Comparison of ENCODE assay signal across 18 cellular contexts in the genomic region with DNA sequence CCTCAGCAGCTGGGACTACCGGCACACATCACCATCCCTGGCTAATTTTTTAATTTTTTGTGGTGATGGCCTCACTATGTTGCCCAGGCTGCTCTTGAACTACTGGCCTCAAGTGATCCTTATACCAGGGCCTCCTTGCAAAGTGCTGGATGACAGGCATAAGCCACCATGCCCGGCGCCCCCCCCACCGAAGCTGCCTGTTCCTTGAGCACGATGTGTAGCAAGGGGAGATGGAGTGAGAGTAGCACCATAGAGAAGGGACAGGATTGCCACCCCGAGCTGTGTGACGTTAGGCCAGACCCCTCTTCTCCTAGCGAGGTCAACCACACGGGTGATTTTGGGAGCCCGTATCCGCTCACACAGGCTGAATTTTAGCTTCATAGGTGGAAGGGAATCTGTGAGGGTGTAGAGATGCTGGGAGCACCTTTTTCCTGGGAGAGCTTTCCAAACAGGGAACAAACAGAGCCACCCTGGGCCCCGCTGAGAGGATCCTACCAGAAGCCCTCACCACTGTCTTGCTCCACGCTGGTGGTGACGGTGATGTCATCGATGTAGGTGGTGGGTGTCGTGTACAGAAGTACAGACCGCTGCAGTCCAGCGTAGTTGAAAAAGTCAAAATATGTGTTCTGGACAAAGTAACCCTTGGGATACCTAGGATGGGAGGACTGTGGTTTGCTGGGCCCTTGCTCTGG. TPM values are rescaled to one million over a fixed set of nuclear protein-coding genes. Genes with fewer than 3 reads are reported as not detected.
A peak's percentile ranks its signal among the peaks of the same experiment; 100 is the strongest.
DNase-seq lines count a peak whose midpoint lies in the region; ATAC-seq and TF ChIP-seq lines count a peak whose summit lies in the region.
"Had no signal": no experiment of that assay in that cellular context is flagged by ENCODE, and none has a peak within 500 bp of the region (broad histone marks: within the 10 kb centered on the region; RNA-seq: fewer than 3 reads in every experiment).

No MANE protein-coding gene starts in this region.

- H3K36me3 Mint-ChIP-seq in activated CD4-positive, alpha-beta T cell treated with anti-CD3 and anti-CD28 coated beads, Interleukin-2, amount 10 ng/mL, durations not matched to agents 7 days and 5 days (ENCODE audit: low read depth) = peaks cover 22% of the 10 kb centered on the region
- peaks cover 0 to 33% (median 4%) of the 10 kb centered on the region in 3 donors for H3K36me3 Mint-ChIP-seq in CD8-positive, alpha-beta memory T cell
- H3K36me3 Mint-ChIP-seq in chondrocyte (ENCODE audit: low read depth) (peaks cover 3% of the 10 kb centered on the region), neural progenitor cell (peaks cover 4% of the 10 kb centered on the region)
- H3K36me3 Mint-ChIP-seq: naive B cell had no signal

- no peaks in the 10 kb centered on the region for H3K36me3 ChIP-seq in CD8-positive, alpha-beta memory T cell (ENCODE audit: insufficient read depth, low read length)
- no peaks in the 10 kb centered on the region for H3K36me3 ChIP-seq in neural progenitor cell

- no peak for DNase-seq in activated CD4-positive, alpha-beta T cell treated with anti-CD3 and anti-CD28 coated beads, Interleukin-2, amount 10 ng/mL, durations not matched to agents 7 days and 5 days
- no peak for DNase-seq in activated CD4-positive, alpha-beta T cell treated with anti-CD3 and anti-CD28 coated beads for 1 hour
- DNase-seq in CD8-positive, alpha-beta memory T cell = no peak
- DNase-seq in chondrocyte (ENCODE audit: low spot score) (peak; percentile 77), neural progenitor cell (ENCODE audit: low spot score) (no peak), foreskin keratinocyte (no peak), NCI-H1092 treated with DMSO at 0.1 percent for 48 hours (lab: John Stamatoyannopoulos, UW) (no peak), SIG-M5 treated with dmso at 0.1 percent for 504 hours (lab: John Stamatoyannopoulos, UW; ENCODE audit: unreplicated experiment) (no peak)
- DNase-seq: DMS79; effector memory CD4-positive, alpha-beta T cell; heart left ventricle; naive B cell; NCI-H1694 treated with DMSO at 0.1 percent for 48 hours; NCI-H2227 treated with DMSO at 0.1 percent for 48 hours; RPMI8226; SW 1271 had no signal

- H3K9me3 Mint-ChIP-seq in activated CD4-positive, alpha-beta T cell treated with anti-CD3 and anti-CD28 coated beads, Interleukin-2, amount 10 ng/mL, durations not matched to agents 7 days and 5 days = no peaks in the 10 kb centered on the region
- no peaks in the 10 kb centered on the region for H3K9me3 Mint-ChIP-seq in CD8-positive, alpha-beta memory T cell
- H3K9me3 Mint-ChIP-seq in chondrocyte (ENCODE audit: low read depth) (no peaks in the 10 kb centered on the region), neural progenitor cell (no peaks in the 10 kb centered on the region)
- H3K9me3 Mint-ChIP-seq: activated T-helper 17 cell treated with anti-CD3 and anti-CD28 coated beads, Interleukin-2, amount 50 U/mL, for 72 hours; naive B cell had no signal

- CTCF ChIA-PET in activated CD4-positive, alpha-beta T cell treated with anti-CD3 and anti-CD28 coated beads, Interleukin-2, amount 10 ng/mL, durations not matched to agents 7 days and 5 days (lab: Charles Lee) = interaction anchor here (0.6 kb wide), 1 partner anchor 13 kb away, joined by 3 read pairs; no protein-coding TSS in a partner anchor
- CTCF ChIA-PET in CD8-positive, alpha-beta memory T cell (lab: Charles Lee) = no interaction called here

- H3K4me3 ChIP-seq in CD8-positive, alpha-beta memory T cell (ENCODE audit: low read length) = no peak overlapping the region
- H3K4me3 ChIP-seq in neural progenitor cell = no peak overlapping the region
- H3K4me3 ChIP-seq: BLaER1, heart left ventricle had no signal

- H3K27ac ChIP-seq in CD8-positive, alpha-beta memory T cell (ENCODE audit: low read depth, low read length) = no peak overlapping the region
- H3K27ac ChIP-seq in neural progenitor cell = no peak overlapping the region
- no peak overlapping the region for H3K27ac ChIP-seq in foreskin keratinocyte
- H3K27ac ChIP-seq: BLaER1 had no signal

- H3K9ac ChIP-seq in neural progenitor cell = no peak overlapping the region
- H3K9ac ChIP-seq: BLaER1 had no signal

- TF ChIP-seq CTCF in chondrocyte (IDR thresholded peaks at IDR 0.05) (no peak), neural progenitor cell (IDR thresholded peaks at IDR 0.05) (no peak), foreskin keratinocyte (conservative IDR thresholded peaks at IDR 0.05) (no peak)

- peaks cover 18% of the 10 kb centered on the region for H3K4me1 ChIP-seq in CD8-positive, alpha-beta memory T cell (ENCODE audit: insufficient read depth, low read length)
- H3K4me1 ChIP-seq in neural progenitor cell = peaks cover 8% of the 10 kb centered on the region
- H3K4me1 ChIP-seq in foreskin keratinocyte = no peaks in the 10 kb centered on the region

- H3K4me1 Mint-ChIP-seq in activated CD4-positive, alpha-beta T cell treated with anti-CD3 and anti-CD28 coated beads, Interleukin-2, amount 10 ng/mL, durations not matched to agents 7 days and 5 days = peaks cover 15% of the 10 kb centered on the region
- H3K4me1 Mint-ChIP-seq in CD8-positive, alpha-beta memory T cell = peaks cover 14 to 24% (median 15%) of the 10 kb centered on the region in 3 donors
- H3K4me1 Mint-ChIP-seq in chondrocyte (ENCODE audit: low read depth) = peaks cover 11% of the 10 kb centered on the region
- peaks cover 5% of the 10 kb centered on the region for H3K4me1 Mint-ChIP-seq in neural progenitor cell
- H3K4me1 Mint-ChIP-seq: activated T-helper 17 cell treated with anti-CD3 and anti-CD28 coated beads, Interleukin-2, amount 50 U/mL, for 72 hours had no signal

- H3K27me3 ChIP-seq in CD8-positive, alpha-beta memory T cell (ENCODE audit: insufficient read depth, low read length, poor library complexity, severe bottlenecking) = no peaks in the 10 kb centered on the region
- H3K27me3 ChIP-seq in neural progenitor cell (no peaks in the 10 kb centered on the region), foreskin keratinocyte (no peaks in the 10 kb centered on the region)
- H3K27me3 ChIP-seq: BLaER1, heart left ventricle had no signal

- no peaks in the 10 kb centered on the region for H3K9me3 ChIP-seq in CD8-positive, alpha-beta memory T cell (ENCODE audit: low read length)
- H3K9me3 ChIP-seq in neural progenitor cell (ENCODE audit: low read depth) = no peaks in the 10 kb centered on the region
- H3K9me3 ChIP-seq: BLaER1, heart left ventricle had no signal

- no peak overlapping the region for H3K4me3 Mint-ChIP-seq in activated CD4-positive, alpha-beta T cell treated with anti-CD3 and anti-CD28 coated beads, Interleukin-2, amount 10 ng/mL, durations not matched to agents 7 days and 5 days
- H3K4me3 Mint-ChIP-seq in CD8-positive, alpha-beta memory T cell = peak overlapping the region in 3 of 7 donors; percentile 37 to 75 (median 54)
- H3K4me3 Mint-ChIP-seq in chondrocyte (ENCODE audit: unreplicated experiment) (no peak overlapping the region), neural progenitor cell (peak overlapping the region; percentile 46)
- H3K4me3 Mint-ChIP-seq: activated T-helper 17 cell treated with anti-CD3 and anti-CD28 coated beads, Interleukin-2, amount 50 U/mL, for 72 hours had no signal

- H2AFZ ChIP-seq in neural progenitor cell (replicated peaks) = no peak overlapping the region

- peak overlapping the region; percentile 25 for H3K27ac Mint-ChIP-seq in activated CD4-positive, alpha-beta T cell treated with anti-CD3 and anti-CD28 coated beads, Interleukin-2, amount 10 ng/mL, durations not matched to agents 7 days and 5 days
- H3K27ac Mint-ChIP-seq in CD8-positive, alpha-beta memory T cell = peak overlapping the region in 6 of 8 donors; percentile 39 to 68 (median 54)
- H3K27ac Mint-ChIP-seq in chondrocyte (ENCODE audit: unreplicated experiment) (no peak overlapping the region), neural progenitor cell (no peak overlapping the region)
- H3K27ac Mint-ChIP-seq: activated T-helper 17 cell treated with anti-CD3 and anti-CD28 coated beads, Interleukin-2, amount 50 U/mL, for 72 hours had no signal

- H3F3A ChIP-seq in neural progenitor cell (ENCODE audit: low read depth) = no peaks in the 10 kb centered on the region

- no peak for ATAC-seq in foreskin keratinocyte
- ATAC-seq: activated T-helper 17 cell treated with anti-CD3 and anti-CD28 coated beads, Interleukin-2, amount 50 U/mL, for 72 hours; heart left ventricle had no signal

- POLR2A ChIA-PET in activated CD4-positive, alpha-beta T cell treated with anti-CD3 and anti-CD28 coated beads, Interleukin-2, amount 10 ng/mL, durations not matched to agents 7 days and 5 days (lab: Charles Lee) = interaction anchor here (0.6 kb wide), 1 partner anchor 16 kb away, joined by 3 read pairs; no protein-coding TSS in a partner anchor
- POLR2A ChIA-PET in CD8-positive, alpha-beta memory T cell (lab: Charles Lee) = no interaction called here

- peaks cover 13% of the 10 kb centered on the region for H4K20me1 ChIP-seq in neural progenitor cell (ENCODE audit: low read depth)

- H3K4me2 ChIP-seq in neural progenitor cell = no peak overlapping the region
- H3K4me2 ChIP-seq: BLaER1 had no signal

- no peaks in the 10 kb centered on the region for H3K27me3 Mint-ChIP-seq in activated CD4-positive, alpha-beta T cell treated with anti-CD3 and anti-CD28 coated beads, Interleukin-2, amount 10 ng/mL, durations not matched to agents 7 days and 5 days
- no peaks in the 10 kb centered on the region for H3K27me3 Mint-ChIP-seq in CD8-positive, alpha-beta memory T cell
- H3K27me3 Mint-ChIP-seq in chondrocyte (ENCODE audit: low read depth) = no peaks in the 10 kb centered on the region
- no peaks in the 10 kb centered on the region for H3K27me3 Mint-ChIP-seq in neural progenitor cell (ENCODE audit: insufficient read depth, low read depth)
- H3K27me3 Mint-ChIP-seq: activated T-helper 17 cell treated with anti-CD3 and anti-CD28 coated beads, Interleukin-2, amount 50 U/mL, for 72 hours; naive B cell had no signal

- H3K79me2 ChIP-seq in neural progenitor cell (ENCODE audit: low read depth) = peaks cover 24% of the 10 kb centered on the region

RNA-seq across cellular contexts. Expression of a gene that starts 3.0 kb away (rescaled TPM):
- 10 to 100 TPM; 63.3 to 66.2 TPM for total RNA-seq in activated CD4-positive, alpha-beta T cell treated with anti-CD3 and anti-CD28 coated beads, Interleukin-2, amount 10 ng/mL, durations not matched to agents 7 days and 5 days
- total RNA-seq in CD8-positive, alpha-beta memory T cell = 10 to 100 TPM; 48.1 to 51.9 TPM
- polyA plus RNA-seq in CD8-positive, alpha-beta memory T cell = 53.9 TPM
- 27.3 to 33.9 TPM (median 29.9 TPM) in 3 replicates for total RNA-seq in chondrocyte
- 28.8 and 61.9 TPM in 2 replicates for total RNA-seq in neural progenitor cell (ENCODE audit: low replicate concordance)
- total RNA-seq in foreskin keratinocyte = 19.6 and 22.1 TPM in 2 replicates
- 23.7 and 25.2 TPM in 2 replicates for polyA plus RNA-seq in foreskin keratinocyte

Comparison
In these comparisons a context has a peak if more than half of its experiments do, and no peak if none do; other contexts are left out.
1. H3K27ac Mint-ChIP-seq: peak in activated CD4-positive, alpha-beta T cell treated with anti-CD3 and anti-CD28 coated beads, Interleukin-2, amount 10 ng/mL, durations not matched to agents 7 days and 5 days (single experiment) and CD8-positive, alpha-beta memory T cell (6 of 8); none in chondrocyte (single experiment) and neural progenitor cell (single experiment).